In genomic region chr18:3874593-3874992, GRCh38 we compare ENCODE assay signal across 1 cellular context.
TF ChIP-seq lines count a peak whose summit lies in the region.

No MANE protein-coding gene starts in this region.

TF ChIP-seq in neural cell, 6 proteins besides CTCF, POLR2A, EP300 and RAD21 (continued from another document):
- no peak for TF ChIP-seq REST (IDR thresholded peaks at IDR 0.05; ENCODE audit: borderline replicate concordance)
- no peak for TF ChIP-seq SMC3 (conservative IDR thresholded peaks at IDR 0.05; ENCODE audit: poor library complexity)
- TF ChIP-seq MXI1 (conservative IDR thresholded peaks at IDR 0.05; ENCODE audit: poor library complexity, severe bottlenecking) = no peak
